In the genomic region with DNA sequence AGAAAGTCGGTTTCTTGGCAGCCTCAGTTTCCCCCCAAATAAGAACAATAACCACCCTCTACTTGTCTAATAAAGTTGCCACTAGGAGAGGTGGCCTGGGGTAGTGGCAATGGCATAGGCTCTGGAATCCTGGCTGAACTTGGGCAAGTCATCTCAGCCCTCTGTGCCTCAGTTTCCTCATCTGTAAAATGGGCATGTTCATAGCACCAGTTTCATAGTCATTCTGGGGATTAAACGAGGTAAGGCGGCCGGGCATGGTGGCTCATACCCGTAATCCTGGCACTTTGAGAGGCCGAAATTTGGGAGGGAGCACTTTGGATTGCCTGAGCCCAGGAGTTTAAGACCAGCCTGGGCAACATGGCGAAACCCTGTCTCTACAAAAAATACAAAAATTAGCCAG, we compare ENCODE assay signal across 6 cellular contexts.
"Had no signal": no experiment of that assay in that cellular context is flagged by ENCODE, and none has a peak within 500 bp of the region (broad histone marks: within the 10 kb centered on the region; RNA-seq: fewer than 3 reads in every experiment).

No MANE protein-coding gene starts in this region.

- H3K27ac ChIP-seq: HL-60, KMS-11 had no signal

- DNase-seq: IMR-90, KBM-7, KG1 had no signal

- H3K9ac ChIP-seq: KMS-11 had no signal

- H3K4me2 ChIP-seq: KMS-11 had no signal

- FAIRE-seq: HTR-8/SVneo had no signal
